15 cellular contexts compared by ENCODE assay signal in the genomic region with DNA sequence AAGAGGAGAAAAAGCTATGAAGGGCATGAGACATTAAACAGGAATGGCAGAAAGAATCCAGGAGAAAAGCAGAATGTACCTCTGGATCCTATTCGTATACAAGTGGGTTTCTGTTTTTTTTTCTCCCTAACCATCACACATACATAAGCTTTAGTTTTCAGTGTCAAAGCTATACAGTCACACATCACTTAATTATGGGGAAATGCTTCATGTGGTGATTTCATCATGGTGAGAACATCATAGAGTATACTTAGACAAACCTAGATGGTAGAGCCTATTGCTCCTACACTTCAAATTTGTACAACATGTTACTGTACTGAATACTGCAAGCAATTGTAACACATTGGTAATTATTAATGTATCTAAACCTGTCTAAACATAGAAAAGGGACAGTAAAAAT.
DNase-seq lines count a peak whose midpoint lies in the region; ATAC-seq and TF ChIP-seq lines count a peak whose summit lies in the region.
"Had no signal": no experiment of that assay in that cellular context is flagged by ENCODE, and none has a peak within 500 bp of the region (broad histone marks: within the 10 kb centered on the region; RNA-seq: fewer than 3 reads in every experiment).

No MANE protein-coding gene starts in this region.

- peak overlapping the region; percentile 27 for H3K4me2 ChIP-seq in GM23248 (ENCODE audit: unreplicated experiment)

- 68 to 82% methylated on average over 1 of the region's 1 CpG for WGBS in GM23248 (ENCODE audit: low coverage in 1 of 2, low lambda C conversion rate in 2 of 2, missing lambda C conversion rate in 2 of 2), 2 experiments
- 87 to 97% (median 96%) methylated on average over 1 of the region's 1 CpG for WGBS in adrenal gland, 4 donors
- 75 to 95% (median 92%) methylated on average over 1 of the region's 1 CpG for WGBS in spleen, 5 donors

- peaks cover 73% of the 10 kb centered on the region for H3K4me1 ChIP-seq in GM23248 (ENCODE audit: insufficient read depth)
- peaks cover 13 to 47% of the 10 kb centered on the region in 2 donors for H3K4me1 ChIP-seq in adrenal gland (replicated peaks in 1 of 2)
- H3K4me1 ChIP-seq in skeletal muscle tissue (ENCODE audit: control insufficient read depth in 3 of 3, insufficient read depth in 3 of 3, low read length in 3 of 3) = peaks cover 57 to 79% (median 63%) of the 10 kb centered on the region in 3 donors
- H3K4me1 ChIP-seq in spleen = peaks cover 0 to 33% (median 13%) of the 10 kb centered on the region in 6 donors

- no peak for TF ChIP-seq CTCF in adrenal gland (IDR thresholded peaks at IDR 0.05)
- TF ChIP-seq CTCF in fibroblast of villous mesenchyme (IDR thresholded peaks at IDR 0.05; ENCODE audit: insufficient read depth, low read depth, low read length) = no peak
- TF ChIP-seq CTCF in spleen (IDR thresholded peaks at IDR 0.05 in 8 of 11, conservative IDR thresholded peaks at IDR 0.05 in 3 of 11) = no peak

- H3K27ac ChIP-seq in GM23248 = peak overlapping the region; percentile 98
- H3K27ac ChIP-seq in adrenal gland = peak overlapping the region in 3 of 5 donors; percentile 24 to 83 (median 78)
- peak overlapping the region; percentile 80 for H3K27ac ChIP-seq in skeletal muscle tissue (ENCODE audit: low read depth, low read length)
- H3K27ac ChIP-seq in spleen = peak overlapping the region in 2 of 8 donors; percentile 3 to 53

- H3K4me3 ChIP-seq in GM23248 (no peak overlapping the region), adrenal gland (no peak overlapping the region), fibroblast of villous mesenchyme (ENCODE audit: low read depth, low read length) (no peak overlapping the region), skeletal muscle tissue (ENCODE audit: low read length in 3 of 3) (no peak overlapping the region), spleen (no peak overlapping the region)
- H3K4me3 ChIP-seq: pancreas had no signal

- H2AFZ ChIP-seq in GM23248 = no peak overlapping the region

- no peaks in the 10 kb centered on the region for H4K20me1 ChIP-seq in GM23248 (ENCODE audit: insufficient read depth)

- TF ChIP-seq POLR2A in adrenal gland (IDR thresholded peaks at IDR 0.05) (no peak), spleen (IDR thresholded peaks at IDR 0.05) (no peak)

- peak overlapping the region; percentile 86 for H3K9ac ChIP-seq in GM23248
- H3K9ac ChIP-seq in skeletal muscle tissue (ENCODE audit: low read depth in 1 of 3, low read length in 3 of 3) = no peak overlapping the region

- H3K9me3 ChIP-seq in GM23248 (ENCODE audit: low read depth) (no peaks in the 10 kb centered on the region), adrenal gland (replicated peaks in 1 of 3) (no peaks in the 10 kb centered on the region), skeletal muscle tissue (ENCODE audit: control insufficient read depth in 3 of 3, low read length in 3 of 3) (no peaks in the 10 kb centered on the region), spleen (no peaks in the 10 kb centered on the region)
- H3K9me3 ChIP-seq: pancreas had no signal

- no peaks in the 10 kb centered on the region for H3K9me2 ChIP-seq in GM23248 (ENCODE audit: insufficient read depth)

- H3K27me3 ChIP-seq in GM23248 (replicated peaks; ENCODE audit: insufficient read depth) (no peaks in the 10 kb centered on the region), adrenal gland (no peaks in the 10 kb centered on the region), skeletal muscle tissue (ENCODE audit: control insufficient read depth in 3 of 3, insufficient read depth in 3 of 3, low read length in 3 of 3) (no peaks in the 10 kb centered on the region), spleen (replicated peaks in 1 of 7) (no peaks in the 10 kb centered on the region)
- H3K27me3 ChIP-seq: pancreas had no signal

- DNase-seq in GM23248 (peak; percentile 63), adrenal gland (no peak), fibroblast of villous mesenchyme (ENCODE audit: low read depth) (peak; percentile 60), NCI-H2029 treated with DMSO at 0.1 percent for 48 hours (lab: John Stamatoyannopoulos, UW) (no peak), CD1c-positive myeloid dendritic cell (ENCODE audit: extremely low spot score) (no peak), spleen (no peak)
- DNase-seq: activated B cell treated with CpG ODN at 0.5 μM for 24 hours; activated gamma-delta T cell; effector memory CD4-positive, alpha-beta T cell; NCI-H2081; NCI-H524 treated with DMSO at 0.1 percent for 48 hours; pancreas; T-helper 1 cell had no signal

- H3K36me3 ChIP-seq in GM23248 (ENCODE audit: low read depth) (peaks cover 62% of the 10 kb centered on the region), adrenal gland (replicated peaks in 1 of 2) (peaks cover 0 to 46% of the 10 kb centered on the region in 2 donors), skeletal muscle tissue (ENCODE audit: control insufficient read depth in 3 of 3, insufficient read depth in 3 of 3, low read length in 3 of 3) (peaks cover 26 to 37% (median 31%) of the 10 kb centered on the region in 3 donors), spleen (peaks cover 0 to 49% (median 7%) of the 10 kb centered on the region in 6 donors)

- in situ Hi-C loops in GM23248 (cut with MboI) = loop anchor here (25.0 kb wide), 1 partner anchor 230 kb away; no protein-coding TSS in a partner anchor

- H3F3A ChIP-seq in GM23248 (ENCODE audit: insufficient read depth) = peaks cover 91% of the 10 kb centered on the region

- ATAC-seq in GM21619 (IDR thresholded peaks at IDR 0.05; ENCODE audit: unreplicated experiment) = no peak
- ATAC-seq: pancreas had no signal

- H3K79me2 ChIP-seq in GM23248 (ENCODE audit: insufficient read depth) = peaks cover 94% of the 10 kb centered on the region

- intact Hi-C loops in adrenal gland (cut with DNase I) = no loop called here
- intact Hi-C loops in spleen (cut with DNase I; ENCODE audit: low total_unique reads) = no loop called here

Comparison
In these comparisons a context has a peak if more than half of its experiments do, and no peak if none do; other contexts are left out.
1. DNase-seq: peak in GM23248 (single experiment) and fibroblast of villous mesenchyme (single experiment); none in adrenal gland (0 of 7), NCI-H2029 treated with DMSO at 0.1 percent for 48 hours (single experiment), CD1c-positive myeloid dendritic cell (single experiment) and spleen (single experiment).